Comparison of ENCODE assay signal across 8 cellular contexts in the genomic region with DNA sequence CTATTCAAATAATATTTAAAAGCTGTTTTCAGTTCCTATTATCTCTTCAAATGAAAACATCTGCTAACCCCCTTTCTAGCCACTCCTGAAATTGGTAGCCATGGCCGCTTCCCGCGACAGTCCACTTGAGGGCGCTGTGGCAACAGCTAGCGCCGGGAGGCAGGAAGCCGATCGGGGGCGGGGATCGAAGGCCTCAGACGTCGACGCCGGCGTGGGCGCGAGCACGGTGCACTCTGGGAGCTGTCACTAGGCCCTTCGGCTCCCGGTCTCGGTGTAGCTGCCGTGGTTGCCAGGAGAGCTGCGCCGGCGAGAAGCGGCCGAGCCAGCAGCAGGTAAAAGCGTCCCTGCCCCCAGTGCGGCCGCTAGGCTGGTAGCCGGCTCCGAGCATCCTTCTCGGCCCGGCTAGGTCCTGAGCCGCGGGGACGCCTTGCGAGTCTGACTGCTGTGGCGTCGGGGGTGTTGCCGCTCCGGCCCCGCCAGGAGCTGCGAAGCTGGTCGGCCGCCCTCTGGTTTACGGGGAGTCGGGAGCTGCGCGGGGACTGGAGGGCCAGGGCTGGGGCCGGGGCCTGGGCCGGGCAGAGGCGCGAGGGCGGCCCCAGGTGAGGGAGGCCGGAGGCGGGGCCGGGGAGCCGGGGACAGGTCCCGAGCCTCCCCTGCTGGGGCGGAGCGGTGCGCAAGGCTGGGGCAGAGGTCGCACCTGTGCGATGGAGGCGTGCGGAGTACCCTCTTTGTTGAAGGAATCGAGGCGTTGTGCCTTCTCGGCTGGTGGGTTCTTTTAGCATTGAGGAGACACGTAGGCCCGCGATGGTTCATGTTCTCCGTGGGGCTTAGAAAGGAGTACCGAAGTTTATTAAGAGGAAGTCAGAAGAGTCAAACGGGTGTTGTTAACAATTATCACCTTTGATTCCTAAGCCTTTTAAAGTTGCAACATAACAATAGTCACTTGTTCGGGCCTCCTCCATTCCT. TPM values are rescaled to one million over a fixed set of nuclear protein-coding genes. Genes with fewer than 3 reads are reported as not detected.
DNase-seq lines count a peak whose midpoint lies in the region; ATAC-seq and TF ChIP-seq lines count a peak whose summit lies in the region.

A gene with protein sequence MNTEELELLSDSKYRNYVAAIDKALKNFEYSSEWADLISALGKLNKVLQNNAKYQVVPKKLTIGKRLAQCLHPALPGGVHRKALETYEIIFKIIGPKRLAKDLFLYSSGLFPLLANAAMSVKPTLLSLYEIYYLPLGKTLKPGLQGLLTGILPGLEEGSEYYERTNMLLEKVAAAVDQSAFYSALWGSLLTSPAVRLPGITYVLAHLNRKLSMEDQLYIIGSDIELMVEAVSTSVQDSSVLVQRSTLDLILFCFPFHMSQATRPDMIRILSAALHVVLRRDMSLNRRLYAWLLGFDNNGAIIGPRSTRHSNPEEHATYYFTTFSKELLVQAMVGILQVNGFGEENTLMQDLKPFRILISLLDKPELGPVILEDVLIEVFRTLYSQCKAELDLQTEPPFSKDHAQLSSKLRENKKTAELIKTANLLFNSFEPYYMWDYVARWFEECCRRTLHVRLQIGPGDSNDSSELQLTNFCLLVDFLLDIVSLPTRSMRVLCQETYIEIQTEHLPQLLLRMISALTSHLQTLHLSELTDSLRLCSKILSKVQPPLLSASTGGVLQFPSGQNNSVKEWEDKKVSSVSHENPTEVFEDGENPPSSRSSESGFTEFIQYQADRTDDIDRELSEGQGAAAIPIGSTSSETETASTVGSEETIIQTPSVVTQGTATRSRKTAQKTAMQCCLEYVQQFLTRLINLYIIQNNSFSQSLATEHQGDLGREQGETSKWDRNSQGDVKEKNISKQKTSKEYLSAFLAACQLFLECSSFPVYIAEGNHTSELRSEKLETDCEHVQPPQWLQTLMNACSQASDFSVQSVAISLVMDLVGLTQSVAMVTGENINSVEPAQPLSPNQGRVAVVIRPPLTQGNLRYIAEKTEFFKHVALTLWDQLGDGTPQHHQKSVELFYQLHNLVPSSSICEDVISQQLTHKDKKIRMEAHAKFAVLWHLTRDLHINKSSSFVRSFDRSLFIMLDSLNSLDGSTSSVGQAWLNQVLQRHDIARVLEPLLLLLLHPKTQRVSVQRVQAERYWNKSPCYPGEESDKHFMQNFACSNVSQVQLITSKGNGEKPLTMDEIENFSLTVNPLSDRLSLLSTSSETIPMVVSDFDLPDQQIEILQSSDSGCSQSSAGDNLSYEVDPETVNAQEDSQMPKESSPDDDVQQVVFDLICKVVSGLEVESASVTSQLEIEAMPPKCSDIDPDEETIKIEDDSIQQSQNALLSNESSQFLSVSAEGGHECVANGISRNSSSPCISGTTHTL (N-terminal part only) (plus strand): TSS at position 224 of the 966 bp plus-strand sequence. CDS start 29,307 bp downstream, outside the sequence.

- peak within 1 kb of the TSS; percentile 93 for H3K27ac ChIP-seq in naive thymus-derived CD4-positive, alpha-beta T cell (ENCODE audit: low read depth, low read length)

- peak; percentile 97 for DNase-seq in ELF-1 (ENCODE audit: low read depth, low spot score)
- peak; percentile 73 for DNase-seq in GOT3 (lab: John Stamatoyannopoulos, UW)
- peak; percentile 93 for DNase-seq in RPMI8226
- peak; percentile 90 for DNase-seq in fibroblast of gingiva (ENCODE audit: low read depth)
- peak; percentile 91 to 97 (median 95) for DNase-seq in naive thymus-derived CD4-positive, alpha-beta T cell
- peak; percentile 97 for DNase-seq in stimulated activated naive B cell treated with anti-CD40 and anti-IgM and Interleukin-4, amounts not matched to agents 10 μg/mL and 1 μg/mL and 100 μg/mL, for 72 hours

- no peaks in the 10 kb centered on the region for H3K27me3 ChIP-seq in naive thymus-derived CD4-positive, alpha-beta T cell (ENCODE audit: control insufficient read depth in 2 of 2, insufficient read depth in 2 of 2, low read length in 2 of 2)

- TF ChIP-seq CTCF in LNCAP (IDR thresholded peaks at IDR 0.05): peak; percentile 87

- H3K36me3 Mint-ChIP-seq in activated T-helper 17 cell treated with anti-CD3 and anti-CD28 coated beads, Interleukin-2, amount 50 U/mL, for 72 hours (ENCODE audit: low read depth): peaks cover 4% of the 10 kb centered on the region
- H3K36me3 Mint-ChIP-seq in naive thymus-derived CD4-positive, alpha-beta T cell: peaks cover 0 to 6% (median 0%) of the 10 kb centered on the region in 5 donors
- peaks cover 0 to 2% of the 10 kb centered on the region in 2 donors for H3K36me3 Mint-ChIP-seq in stimulated activated naive B cell treated with anti-CD40 and anti-IgM and Interleukin-4, amounts not matched to agents 10 μg/mL and 1 μg/mL and 100 μg/mL, for 72 hours

- H3K27me3 Mint-ChIP-seq in activated T-helper 17 cell treated with anti-CD3 and anti-CD28 coated beads, Interleukin-2, amount 50 U/mL, for 72 hours: no peaks in the 10 kb centered on the region
- H3K27me3 Mint-ChIP-seq in naive thymus-derived CD4-positive, alpha-beta T cell: no peaks in the 10 kb centered on the region
- H3K27me3 Mint-ChIP-seq in stimulated activated naive B cell treated with anti-CD40 and anti-IgM and Interleukin-4, amounts not matched to agents 10 μg/mL and 1 μg/mL and 100 μg/mL, for 72 hours: no peaks in the 10 kb centered on the region

- peak within 1 kb of the TSS; percentile 89 for H3K27ac Mint-ChIP-seq in activated T-helper 17 cell treated with anti-CD3 and anti-CD28 coated beads, Interleukin-2, amount 50 U/mL, for 72 hours
- H3K27ac Mint-ChIP-seq in naive thymus-derived CD4-positive, alpha-beta T cell: peak within 1 kb of the TSS; percentile 85 to 97 (median 94)
- H3K27ac Mint-ChIP-seq in stimulated activated naive B cell treated with anti-CD40 and anti-IgM and Interleukin-4, amounts not matched to agents 10 μg/mL and 1 μg/mL and 100 μg/mL, for 72 hours: peak within 1 kb of the TSS; percentile 94

- no peaks in the 10 kb centered on the region for H3K9me3 Mint-ChIP-seq in activated T-helper 17 cell treated with anti-CD3 and anti-CD28 coated beads, Interleukin-2, amount 50 U/mL, for 72 hours
- H3K9me3 Mint-ChIP-seq in naive thymus-derived CD4-positive, alpha-beta T cell: no peaks in the 10 kb centered on the region
- H3K9me3 Mint-ChIP-seq in stimulated activated naive B cell treated with anti-CD40 and anti-IgM and Interleukin-4, amounts not matched to agents 10 μg/mL and 1 μg/mL and 100 μg/mL, for 72 hours: no peaks in the 10 kb centered on the region

- CTCF ChIA-PET in naive thymus-derived CD4-positive, alpha-beta T cell (lab: Charles Lee): interaction anchor here (0.7 to 3.8 kb wide), 14 partner anchors 10 to 1160 kb away, joined by 3 to 36 read pairs (median 4); partner anchors contain the start of gene CEP162

- H3K4me3 ChIP-seq in naive thymus-derived CD4-positive, alpha-beta T cell (ENCODE audit: low read length): peak within 1 kb of the TSS; percentile 83

- peak within 1 kb of the TSS; percentile 86 for H3K4me3 Mint-ChIP-seq in activated T-helper 17 cell treated with anti-CD3 and anti-CD28 coated beads, Interleukin-2, amount 50 U/mL, for 72 hours
- peak within 1 kb of the TSS; percentile 89 to 96 (median 94) for H3K4me3 Mint-ChIP-seq in naive thymus-derived CD4-positive, alpha-beta T cell
- peak within 1 kb of the TSS; percentile 90 to 96 for H3K4me3 Mint-ChIP-seq in stimulated activated naive B cell treated with anti-CD40 and anti-IgM and Interleukin-4, amounts not matched to agents 10 μg/mL and 1 μg/mL and 100 μg/mL, for 72 hours

- ATAC-seq in activated T-helper 17 cell treated with anti-CD3 and anti-CD28 coated beads, Interleukin-2, amount 50 U/mL, for 72 hours (replicated peaks): peak; percentile 90
- peak; percentile 93 for ATAC-seq in naive thymus-derived CD4-positive, alpha-beta T cell
- peak; percentile 86 to 88 for ATAC-seq in stimulated activated naive B cell treated with anti-CD40 and anti-IgM and Interleukin-4, amounts not matched to agents 10 μg/mL and 1 μg/mL and 100 μg/mL, for 72 hours (replicated peaks)

- H3K36me3 ChIP-seq in naive thymus-derived CD4-positive, alpha-beta T cell (ENCODE audit: control insufficient read depth in 2 of 3, insufficient read depth in 3 of 3, low read length in 3 of 3): peaks cover 0 to 4% (median 0%) of the 10 kb centered on the region in 3 experiments

- H3K9me3 ChIP-seq in naive thymus-derived CD4-positive, alpha-beta T cell (ENCODE audit: control insufficient read depth in 2 of 3, low read length in 3 of 3): no peaks in the 10 kb centered on the region

- POLR2A ChIA-PET in naive thymus-derived CD4-positive, alpha-beta T cell (lab: Charles Lee): interaction anchor here (0.5 to 1.7 kb wide), 5 partner anchors 10 to 818 kb away, joined by 3 to 12 read pairs (median 3); partner anchors contain the start of genes PGM3 and RWDD2A

- intact Hi-C loops in naive thymus-derived CD4-positive, alpha-beta T cell (cut with micrococcal nuclease): loop anchor here (1.0 to 10.0 kb wide), 10 partner anchors 126 to 1313 kb away; partner anchors contain the start of genes CEP162 (in 2 of the 2), PGM3 (in 2 of the 2), RWDD2A (in 2 of the 2) and CYB5R4 (in 1 of the 2)

- H3K4me1 ChIP-seq in naive thymus-derived CD4-positive, alpha-beta T cell (ENCODE audit: control insufficient read depth in 2 of 2, insufficient read depth in 2 of 2, low read length in 2 of 2): peaks cover 16 to 17% of the 10 kb centered on the region in 2 donors

- H3K4me1 Mint-ChIP-seq in activated T-helper 17 cell treated with anti-CD3 and anti-CD28 coated beads, Interleukin-2, amount 50 U/mL, for 72 hours: peaks cover 4% of the 10 kb centered on the region
- peaks cover 21 to 70% (median 57%) of the 10 kb centered on the region in 7 donors for H3K4me1 Mint-ChIP-seq in naive thymus-derived CD4-positive, alpha-beta T cell
- peaks cover 15 to 33% of the 10 kb centered on the region in 2 donors for H3K4me1 Mint-ChIP-seq in stimulated activated naive B cell treated with anti-CD40 and anti-IgM and Interleukin-4, amounts not matched to agents 10 μg/mL and 1 μg/mL and 100 μg/mL, for 72 hours

RNA-seq across cellular contexts. Expression of the gene that starts here (rescaled TPM):
- 1 to 10 TPM; 7.6 to 8.9 TPM for total RNA-seq in activated T-helper 17 cell treated with anti-CD3 and anti-CD28 coated beads, Interleukin-2, amount 50 U/mL, for 72 hours
- total RNA-seq in naive thymus-derived CD4-positive, alpha-beta T cell: 10 to 100 TPM; 13.6 to 33.9 (median 25.7) TPM
- polyA plus RNA-seq in naive thymus-derived CD4-positive, alpha-beta T cell: 1 to 10 TPM; 5.9 to 6.3 TPM

Comparison
In these comparisons a context has a peak if more than half of its experiments do, and no peak if none do; other contexts are left out.
1. Peak in every context shown above with its lines: DNase-seq, ATAC-seq, H3K4me3 ChIP-seq and H3K27ac ChIP-seq.